ENCODE assay signal across 1 cellular context in genomic region chr13:108961542-108962125, GRCh38.
A peak's percentile ranks its signal among the peaks of the same experiment; 100 is the strongest.
TF ChIP-seq lines count a peak whose summit lies in the region.

No MANE protein-coding gene starts in this region.

TF ChIP-seq in GM12878, 131 proteins besides CTCF, POLR2A, EP300 and RAD21 (continued from another document):
- TF ChIP-seq CUX1 (IDR thresholded peaks at IDR 0.05; ENCODE audit: insufficient replicate concordance, low read depth, low read length) (no peak), ATF7 (IDR thresholded peaks at IDR 0.05; ENCODE audit: low read depth) (0 out of 2 replicates have a peak, but pooled peaks have one; percentile 13), ZNF622 (IDR thresholded peaks at IDR 0.05) (no peak), PAX5 (IDR thresholded peaks at IDR 0.05; ENCODE audit: borderline replicate concordance, low read depth, low read length) (no peak), FOXM1 (IDR thresholded peaks at IDR 0.05; ENCODE audit: low read depth, low read length) (no peak), SMC3 (IDR thresholded peaks at IDR 0.05; ENCODE audit: borderline replicate concordance, low read length) (peak; percentile 77), SMARCA5 (IDR thresholded peaks at IDR 0.05) (no peak), ESRRA (IDR thresholded peaks at IDR 0.05; ENCODE audit: low read length) (peak; percentile 98), YBX1 (IDR thresholded peaks at IDR 0.05) (no peak), TBL1XR1 (IDR thresholded peaks at IDR 0.05; ENCODE audit: low read depth, low read length) (no peak), CBFB (IDR thresholded peaks at IDR 0.05; ENCODE audit: low read depth) (no peak), STAT3 (IDR thresholded peaks at IDR 0.05; ENCODE audit: low read depth, low read length) (no peak), NR2F1 (conservative IDR thresholded peaks at IDR 0.05) (peak; percentile 98), ZBTB11 (CRISPR knock-in tag; IDR thresholded peaks at IDR 0.05) (no peak)
